Comparison of ENCODE assay signal across 21 cellular contexts in genomic region chr5:142902188-142902965, GRCh38.
DNase-seq lines count a peak whose midpoint lies in the region; ATAC-seq and TF ChIP-seq lines count a peak whose summit lies in the region.
"Had no signal": no experiment of that assay in that cellular context is flagged by ENCODE, and none has a peak within 500 bp of the region (broad histone marks: within the 10 kb centered on the region; RNA-seq: fewer than 3 reads in every experiment).

No MANE protein-coding gene starts in this region.

- no peak overlapping the region for H3K4me3 Mint-ChIP-seq in activated T-cell treated with anti-CD3 and anti-CD28 coated beads, Interleukin-2, amount 50 U/mL, for 24 hours
- H3K4me3 Mint-ChIP-seq in activated T-cell treated with anti-CD3 and anti-CD28 coated beads, Interleukin-2, amount 50 U/mL, for 4 hours, result no peak overlapping the region
- no peak overlapping the region for H3K4me3 Mint-ChIP-seq in endodermal cell
- H3K4me3 Mint-ChIP-seq in stimulated activated memory B cell treated with anti-CD40 and anti-IgM and Interleukin-4, amounts not matched to agents 10 μg/mL and 1 μg/mL and 100 μg/mL, for 72 hours, result no peak overlapping the region
- H3K4me3 Mint-ChIP-seq: activated CD8-positive, alpha-beta memory T cell treated with anti-CD3 and anti-CD28 coated beads, Interleukin-2, amount 10 ng/mL, durations not matched to agents 7 days and 5 days had no signal

- no peaks in the 10 kb centered on the region for H3K9me2 ChIP-seq in GM23248 (ENCODE audit: insufficient read depth)
- H3K9me2 ChIP-seq: SK-N-SH had no signal

- peak overlapping the region; percentile 58 for H3K27ac ChIP-seq in endodermal cell (ENCODE audit: low read depth, low read length)
- peak overlapping the region; percentile 57 for H3K27ac ChIP-seq in neutrophil
- no peak overlapping the region for H3K27ac ChIP-seq in GM23248
- H3K27ac ChIP-seq: BLaER1, gastrocnemius medialis, skin epidermis, vagina had no signal

- in situ Hi-C loops in GM23248 (cut with MboI), result no loop called here

- H3K27me3 Mint-ChIP-seq in activated T-cell treated with anti-CD3 and anti-CD28 coated beads, Interleukin-2, amount 50 U/mL, for 24 hours, result no peaks in the 10 kb centered on the region
- no peaks in the 10 kb centered on the region for H3K27me3 Mint-ChIP-seq in activated T-cell treated with anti-CD3 and anti-CD28 coated beads, Interleukin-2, amount 50 U/mL, for 4 hours (ENCODE audit: low read depth)
- H3K27me3 Mint-ChIP-seq in endodermal cell (ENCODE audit: insufficient read depth), result no peaks in the 10 kb centered on the region
- H3K27me3 Mint-ChIP-seq in stimulated activated memory B cell treated with anti-CD40 and anti-IgM and Interleukin-4, amounts not matched to agents 10 μg/mL and 1 μg/mL and 100 μg/mL, for 72 hours, result no peaks in the 10 kb centered on the region
- H3K27me3 Mint-ChIP-seq: activated CD8-positive, alpha-beta memory T cell treated with anti-CD3 and anti-CD28 coated beads, Interleukin-2, amount 10 ng/mL, durations not matched to agents 7 days and 5 days had no signal

- no peaks in the 10 kb centered on the region for H4K20me1 ChIP-seq in GM23248 (ENCODE audit: insufficient read depth)
- H4K20me1 ChIP-seq: BLaER1 had no signal

- peaks cover 31% of the 10 kb centered on the region for H3K36me3 ChIP-seq in endodermal cell (ENCODE audit: control insufficient read depth, insufficient read depth, low read length)
- H3K36me3 ChIP-seq in neutrophil, result peaks cover 93% of the 10 kb centered on the region
- no peaks in the 10 kb centered on the region for H3K36me3 ChIP-seq in GM23248 (ENCODE audit: low read depth)

- H3K9ac ChIP-seq in endodermal cell (ENCODE audit: extremely low read depth, low read length, poor library complexity, severe bottlenecking) (no peak overlapping the region), GM23248 (no peak overlapping the region)
- H3K9ac ChIP-seq: BLaER1, SK-N-SH had no signal

- TF ChIP-seq CTCF in NB4 (IDR thresholded peaks at IDR 0.05; ENCODE audit: low read depth, low read length) (no peak), endodermal cell (conservative IDR thresholded peaks at IDR 0.05) (no peak), neutrophil (IDR thresholded peaks at IDR 0.05) (no peak)

- DNase-seq in activated T-cell treated with anti-CD3 and anti-CD28 coated beads, Interleukin-2, amount 50 U/mL, for 24 hours, result no peak
- no peak for DNase-seq in activated T-cell treated with anti-CD3 and anti-CD28 coated beads, Interleukin-2, amount 50 U/mL, for 4 hours
- DNase-seq in NB4 (ENCODE audit: low read depth), result peak; percentile 53
- DNase-seq in endodermal cell, result no peak
- no peak for DNase-seq in GM23248
- no peak for DNase-seq in mucosa of gallbladder (ENCODE audit: low spot score)
- DNase-seq: activated CD4-positive, alpha-beta T cell treated with anti-CD3 and anti-CD28 coated beads for 48 hours; activated CD8-positive, alpha-beta memory T cell treated with anti-CD3 and anti-CD28 coated beads, Interleukin-2, amount 10 ng/mL, durations not matched to agents 7 days and 5 days; gastrocnemius medialis; GDM1; left colon; NCI-H146; NCI-H774; SK-N-SH; stimulated activated CD4-positive, alpha-beta T cell treated with anti-CD3 and anti-CD28 coated beads, Interleukin-2, amount 100 ng/mL, for 48 hours had no signal

- H2AFZ ChIP-seq in GM23248, result no peak overlapping the region

- no peak for ATAC-seq in activated T-cell treated with anti-CD3 and anti-CD28 coated beads, Interleukin-2, amount 50 U/mL, for 4 hours
- no peak for ATAC-seq in stimulated activated memory B cell treated with anti-CD40 and anti-IgM and Interleukin-4, amounts not matched to agents 10 μg/mL and 1 μg/mL and 100 μg/mL, for 72 hours
- ATAC-seq: activated CD8-positive, alpha-beta memory T cell treated with anti-CD3 and anti-CD28 coated beads, Interleukin-2, amount 10 ng/mL, durations not matched to agents 7 days and 5 days; gastrocnemius medialis; left colon; Panc1 had no signal

- peak overlapping the region; percentile 22 for H3K27ac Mint-ChIP-seq in activated T-cell treated with anti-CD3 and anti-CD28 coated beads, Interleukin-2, amount 50 U/mL, for 24 hours
- H3K27ac Mint-ChIP-seq in endodermal cell, result peak overlapping the region; percentile 80
- no peak overlapping the region for H3K27ac Mint-ChIP-seq in stimulated activated memory B cell treated with anti-CD40 and anti-IgM and Interleukin-4, amounts not matched to agents 10 μg/mL and 1 μg/mL and 100 μg/mL, for 72 hours
- H3K27ac Mint-ChIP-seq: activated CD8-positive, alpha-beta memory T cell treated with anti-CD3 and anti-CD28 coated beads, Interleukin-2, amount 10 ng/mL, durations not matched to agents 7 days and 5 days had no signal

- peaks cover 62% of the 10 kb centered on the region for H3K36me3 Mint-ChIP-seq in activated T-cell treated with anti-CD3 and anti-CD28 coated beads, Interleukin-2, amount 50 U/mL, for 24 hours (ENCODE audit: low read depth)
- peaks cover 40% of the 10 kb centered on the region for H3K36me3 Mint-ChIP-seq in activated T-cell treated with anti-CD3 and anti-CD28 coated beads, Interleukin-2, amount 50 U/mL, for 4 hours (ENCODE audit: insufficient read depth)
- peaks cover 41% of the 10 kb centered on the region for H3K36me3 Mint-ChIP-seq in endodermal cell (ENCODE audit: low read depth)
- peaks cover 29% of the 10 kb centered on the region for H3K36me3 Mint-ChIP-seq in stimulated activated memory B cell treated with anti-CD40 and anti-IgM and Interleukin-4, amounts not matched to agents 10 μg/mL and 1 μg/mL and 100 μg/mL, for 72 hours

- H3K4me1 ChIP-seq in endodermal cell (ENCODE audit: control insufficient read depth, insufficient read depth, low read length), result peaks cover 23% of the 10 kb centered on the region
- peaks cover 20 to 24% of the 10 kb centered on the region in 2 experiments for H3K4me1 ChIP-seq in neutrophil (ENCODE audit: control insufficient read depth in 1 of 2, insufficient read depth in 1 of 2, low read depth in 1 of 2, low read length in 1 of 2)
- H3K4me1 ChIP-seq in GM23248 (ENCODE audit: insufficient read depth), result peaks cover 11% of the 10 kb centered on the region; the same call in 1 of the 2 replicates
- H3K4me1 ChIP-seq: vagina had no signal

- H3K27me3 ChIP-seq in endodermal cell (ENCODE audit: control insufficient read depth, insufficient read depth, low read length, poor library complexity, severe bottlenecking), result no peaks in the 10 kb centered on the region
- H3K27me3 ChIP-seq in neutrophil, result no peaks in the 10 kb centered on the region
- H3K27me3 ChIP-seq in GM23248 (replicated peaks; ENCODE audit: insufficient read depth), result no peaks in the 10 kb centered on the region
- H3K27me3 ChIP-seq: BLaER1, gastrocnemius medialis, vagina had no signal

- H3K9me3 ChIP-seq in endodermal cell (ENCODE audit: control insufficient read depth, low read length), result no peaks in the 10 kb centered on the region
- H3K9me3 ChIP-seq in neutrophil, result peaks cover 2% of the 10 kb centered on the region
- no peaks in the 10 kb centered on the region for H3K9me3 ChIP-seq in GM23248 (ENCODE audit: low read depth)
- H3K9me3 ChIP-seq: BLaER1, gastrocnemius medialis, SK-N-SH, vagina had no signal

- H3K4me1 Mint-ChIP-seq in activated T-cell treated with anti-CD3 and anti-CD28 coated beads, Interleukin-2, amount 50 U/mL, for 24 hours (ENCODE audit: low read depth), result no peaks in the 10 kb centered on the region
- H3K4me1 Mint-ChIP-seq in activated T-cell treated with anti-CD3 and anti-CD28 coated beads, Interleukin-2, amount 50 U/mL, for 4 hours (ENCODE audit: low read depth), result no peaks in the 10 kb centered on the region
- H3K4me1 Mint-ChIP-seq in endodermal cell, result peaks cover 54% of the 10 kb centered on the region
- no peaks in the 10 kb centered on the region for H3K4me1 Mint-ChIP-seq in stimulated activated memory B cell treated with anti-CD40 and anti-IgM and Interleukin-4, amounts not matched to agents 10 μg/mL and 1 μg/mL and 100 μg/mL, for 72 hours

- H3K4me3 ChIP-seq in NB4 (ENCODE audit: low read depth, low read length) (no peak overlapping the region), endodermal cell (ENCODE audit: low read length) (no peak overlapping the region), neutrophil (ENCODE audit: low read depth in 1 of 2, low read length in 1 of 2) (no peak overlapping the region), GM23248 (no peak overlapping the region)
- H3K4me3 ChIP-seq: BLaER1, gastrocnemius medialis, skin epidermis, vagina had no signal

- H3K79me2 ChIP-seq in GM23248 (ENCODE audit: insufficient read depth), result no peaks in the 10 kb centered on the region

- H3K4me2 ChIP-seq in GM23248 (ENCODE audit: unreplicated experiment), result no peak overlapping the region
- H3K4me2 ChIP-seq: BLaER1, SK-N-SH had no signal

- H3K9me3 Mint-ChIP-seq in activated T-cell treated with anti-CD3 and anti-CD28 coated beads, Interleukin-2, amount 50 U/mL, for 24 hours, result no peaks in the 10 kb centered on the region
- H3K9me3 Mint-ChIP-seq in activated T-cell treated with anti-CD3 and anti-CD28 coated beads, Interleukin-2, amount 50 U/mL, for 4 hours, result no peaks in the 10 kb centered on the region
- no peaks in the 10 kb centered on the region for H3K9me3 Mint-ChIP-seq in endodermal cell
- H3K9me3 Mint-ChIP-seq in stimulated activated memory B cell treated with anti-CD40 and anti-IgM and Interleukin-4, amounts not matched to agents 10 μg/mL and 1 μg/mL and 100 μg/mL, for 72 hours, result no peaks in the 10 kb centered on the region

- no peak for TF ChIP-seq POLR2A in NB4 (IDR thresholded peaks at IDR 0.05; ENCODE audit: extremely low read depth, insufficient read length)

- 81 to 96% methylated on average over 8 to 9 of the region's 9 CpGs for WGBS in endodermal cell (ENCODE audit: insufficient coverage in 1 of 2, insufficient read length in 1 of 2), 2 experiments
- 94 to 95% methylated on average over 9 of the region's 9 CpGs for WGBS in GM23248 (ENCODE audit: low coverage in 1 of 2, low lambda C conversion rate in 2 of 2, missing lambda C conversion rate in 2 of 2), 2 experiments

- peaks cover 11% of the 10 kb centered on the region; the same call in 1 of the 2 replicates for H3F3A ChIP-seq in GM23248 (ENCODE audit: insufficient read depth)
